ENCODE assay signal across 9 cellular contexts in genomic region chr22:37636949-37637273, GRCh38. TPM values are rescaled to one million over a fixed set of nuclear protein-coding genes. Genes with fewer than 3 reads are reported as not detected.
DNase-seq lines count a peak whose midpoint lies in the region; ATAC-seq, FAIRE-seq and TF ChIP-seq lines count a peak whose summit lies in the region.
"Had no signal": no experiment of that assay in that cellular context is flagged by ENCODE, and none has a peak within 500 bp of the region (broad histone marks: within the 10 kb centered on the region; RNA-seq: fewer than 3 reads in every experiment).

No MANE protein-coding gene starts in this region.

- H3K27ac Mint-ChIP-seq in CD8-positive, alpha-beta T cell = peak overlapping the region; percentile 89

- no peak for DNase-seq in CD8-positive, alpha-beta T cell
- no peak for DNase-seq in GM12878 (ENCODE audit: low read depth, low spot score)
- DNase-seq in DMS114 treated with DMSO at 0.1 percent for 48 hours (lab: John Stamatoyannopoulos, UW; ENCODE audit: unreplicated experiment) = no peak
- DNase-seq in medulla oblongata (ENCODE audit: extremely low spot score) = no peak
- DNase-seq in islet precursor cell = no peak
- DNase-seq: NCI-H1092; stimulated activated CD4-positive, alpha-beta T cell treated with anti-CD3 and anti-CD28 coated beads, Interleukin-4, amount 100 ng/mL, for 4 hours had no signal

- intact Hi-C loops in CD8-positive, alpha-beta T cell (cut with DNase I, micrococcal nuclease) = no loop called here
- intact Hi-C loops in GM12878 (cut with micrococcal nuclease; ENCODE audit: unreplicated experiment) = no loop called here

- FAIRE-seq in GM12878 (lab: Jason Lieb, UNC) = no peak

- no peak for TF ChIP-seq CTCF in CD8-positive, alpha-beta T cell (IDR thresholded peaks at IDR 0.05)
- TF ChIP-seq CTCF in KMS-11 (conservative IDR thresholded peaks at IDR 0.05; ENCODE audit: low read depth, low read length) = no peak
- TF ChIP-seq CTCF in GM12878 (IDR thresholded peaks at IDR 0.05 in 2 of 3, conservative IDR thresholded peaks at IDR 0.05 in 1 of 3; ENCODE audit: control insufficient read depth in 2 of 3, extremely low read depth in 1 of 3, insufficient read depth in 1 of 3, low read depth in 3 of 3, low read length in 3 of 3) = no peak
- no peak for TF ChIP-seq CTCF in neutrophil (IDR thresholded peaks at IDR 0.05)

- CTCF ChIA-PET in CD8-positive, alpha-beta T cell (lab: Charles Lee) = interaction anchor here (1.3 to 64.7 kb wide), 3 partner anchors 11 to 44 kb away, joined by 3 to 2176 read pairs (median 2176); partner anchors contain the start of genes GGA1, LGALS1, NOL12 and PDXP
- CTCF ChIA-PET in GM12878 (lab: Yijun Ruan, JAX) = interaction anchor here (1.0 to 15.9 kb wide), 6 partner anchors 14 to 47 kb away, joined by 3 to 396 read pairs (median 142); partner anchors contain the start of genes GGA1, LGALS1, NOL12 and PDXP

- H3K79me2 ChIP-seq in KMS-11 (ENCODE audit: insufficient read depth, low read depth) (no peaks in the 10 kb centered on the region; the same call in 1 of the 2 replicates), GM12878 (ENCODE audit: control insufficient read depth, insufficient read depth, low read length) (peaks cover 20% of the 10 kb centered on the region)

- H3K4me2 ChIP-seq in KMS-11 (peak overlapping the region; percentile 57), GM12878 (ENCODE audit: control insufficient read depth, insufficient read depth) (peak overlapping the region; percentile 23)

- RAD21 ChIA-PET in GM12878 (lab: Charles Lee; ENCODE audit: unreplicated experiment) = interaction anchor here (0.8 to 10.1 kb wide), 6 partner anchors 10 to 95 kb away, joined by 3 to 173 read pairs (median 4); partner anchors contain the start of genes GGA1, NOL12 and PDXP

- H3K27me3 Mint-ChIP-seq in CD8-positive, alpha-beta T cell (ENCODE audit: low read depth) = no peaks in the 10 kb centered on the region

- peaks cover 76% of the 10 kb centered on the region for H3K4me1 Mint-ChIP-seq in CD8-positive, alpha-beta T cell (ENCODE audit: low read depth)

- no peak for TF ChIP-seq EP300 in GM12878 (IDR thresholded peaks at IDR 0.05; ENCODE audit: borderline replicate concordance in 1 of 2, control insufficient read depth in 1 of 2, low read depth in 2 of 2, low read length in 2 of 2)

- POLR2A ChIA-PET in CD8-positive, alpha-beta T cell (lab: Charles Lee) = interaction anchor here (0.8 to 9.0 kb wide), 9 partner anchors 7 to 861 kb away, joined by 3 to 123 read pairs (median 3); partner anchors contain the start of genes GGA1, IFT27, LGALS1 and NOL12
- POLR2A ChIA-PET in GM12878 (lab: Charles Lee) = interaction anchor here (0.5 to 8.2 kb wide), 6 partner anchors 10 to 365 kb away, joined by 3 to 67 read pairs (median 15); partner anchors contain the start of genes GGA1, LGALS1 and PDXP

- no peak for TF ChIP-seq POLR2A in GM12878 (IDR thresholded peaks at IDR 0.05; ENCODE audit: low read depth, low read length)

- H3K27me3 ChIP-seq in CD8-positive, alpha-beta T cell (ENCODE audit: insufficient read depth, low read length) = no peaks in the 10 kb centered on the region
- no peaks in the 10 kb centered on the region for H3K27me3 ChIP-seq in KMS-11 (ENCODE audit: insufficient read depth, low read depth)
- H3K27me3 ChIP-seq in GM12878 (replicated peaks in 1 of 2; ENCODE audit: control insufficient read depth in 2 of 2, insufficient read depth in 2 of 2, low read length in 1 of 2) = no peaks in the 10 kb centered on the region
- H3K27me3 ChIP-seq in neutrophil = no peaks in the 10 kb centered on the region

- H3K4me1 ChIP-seq in CD8-positive, alpha-beta T cell (ENCODE audit: insufficient read depth, low read length) = peaks cover 82% of the 10 kb centered on the region
- peaks cover 81% of the 10 kb centered on the region for H3K4me1 ChIP-seq in KMS-11 (ENCODE audit: low read depth, poor library complexity, severe bottlenecking)
- peaks cover 82% of the 10 kb centered on the region for H3K4me1 ChIP-seq in GM12878 (ENCODE audit: control insufficient read depth, insufficient read depth, low read length)
- H3K4me1 ChIP-seq in neutrophil (ENCODE audit: control insufficient read depth in 1 of 2, insufficient read depth in 1 of 2, low read depth in 1 of 2, low read length in 1 of 2) = peaks cover 66 to 94% of the 10 kb centered on the region in 2 experiments

- H2AFZ ChIP-seq in KMS-11 (ENCODE audit: low read depth) (no peak overlapping the region), GM12878 (ENCODE audit: control insufficient read depth, low read depth, low read length) (no peak overlapping the region)

- H3K4me3 ChIP-seq in CD8-positive, alpha-beta T cell (ENCODE audit: low read depth, low read length) = no peak overlapping the region
- H3K4me3 ChIP-seq in KMS-11 (IDR thresholded peaks at IDR 0.05; ENCODE audit: insufficient read depth, low read depth, low read length) (no peak overlapping the region), GM12878 (no peak overlapping the region), neutrophil (ENCODE audit: low read depth in 1 of 2, low read length in 1 of 2) (no peak overlapping the region)

- H3K9ac ChIP-seq in KMS-11 = no peak overlapping the region; the same call in 1 of the 2 replicates
- 0 out of 2 replicates have a peak overlapping the region, but pooled peaks have one; percentile 3 for H3K9ac ChIP-seq in GM12878 (ENCODE audit: control insufficient read depth, insufficient read depth, low read length)

- no peak overlapping the region for H3K27ac ChIP-seq in CD8-positive, alpha-beta T cell (ENCODE audit: low read depth, low read length)
- H3K27ac ChIP-seq in KMS-11 = peak overlapping the region; percentile 83
- no peak overlapping the region for H3K27ac ChIP-seq in GM12878 (ENCODE audit: control insufficient read depth, insufficient read depth)
- peak overlapping the region; percentile 95 for H3K27ac ChIP-seq in neutrophil

- no peaks in the 10 kb centered on the region for H3K9me3 ChIP-seq in CD8-positive, alpha-beta T cell (ENCODE audit: low read length)
- no peaks in the 10 kb centered on the region for H3K9me3 ChIP-seq in GM12878 (replicated peaks; ENCODE audit: control insufficient read depth, insufficient read depth, low read length)
- no peaks in the 10 kb centered on the region for H3K9me3 ChIP-seq in neutrophil

- peaks cover 8% of the 10 kb centered on the region for H3K36me3 ChIP-seq in CD8-positive, alpha-beta T cell (ENCODE audit: insufficient read depth, low read length)
- H3K36me3 ChIP-seq in KMS-11 (ENCODE audit: insufficient read depth) (no peaks in the 10 kb centered on the region), GM12878 (ENCODE audit: control insufficient read depth in 2 of 2, insufficient read depth in 2 of 2, low read length in 1 of 2) (peaks cover 4 to 5% of the 10 kb centered on the region in 2 experiments; a peak in 3 of 4 replicates), neutrophil (peaks cover 16% of the 10 kb centered on the region)

- no peaks in the 10 kb centered on the region for H4K20me1 ChIP-seq in KMS-11 (ENCODE audit: insufficient read depth)
- no peaks in the 10 kb centered on the region for H4K20me1 ChIP-seq in GM12878 (ENCODE audit: control insufficient read depth, insufficient read depth)

- peak overlapping the region; percentile 59 for H3K4me3 Mint-ChIP-seq in CD8-positive, alpha-beta T cell

- SMC1A ChIA-PET in GM12878 (lab: Charles Lee; ENCODE audit: uncharacterized antibody, unreplicated experiment) = interaction anchor here (0.5 to 8.6 kb wide), 8 partner anchors 10 to 1264 kb away, joined by 3 to 108 read pairs (median 4); partner anchors contain the start of genes GGA1 and PDXP

- BruUV-seq in GM12878 (replicated peaks; lab: Mats Ljungman, UMichigan) = no TSS peak

- H3K9me3 Mint-ChIP-seq in CD8-positive, alpha-beta T cell = no peaks in the 10 kb centered on the region

- no peak for ATAC-seq in CD8-positive, alpha-beta T cell
- ATAC-seq in GM12878 = no peak

- peaks cover 12% of the 10 kb centered on the region for H3K36me3 Mint-ChIP-seq in CD8-positive, alpha-beta T cell

- 32% methylated on average over 3 of the region's 3 CpGs for WGBS in GM12878 (ENCODE audit: insufficient coverage, insufficient replicate concordance, low lambda C conversion rate, missing lambda C conversion rate)

- in situ Hi-C loops in GM12878 (cut with MboI) = no loop called here

- TF ChIP-seq RAD21 in GM12878 (IDR thresholded peaks at IDR 0.05; ENCODE audit: insufficient read depth, low read depth, low read length) = no peak

RNA-seq across cellular contexts. Expression of gene SH3BP1, which starts 2.6 kb away (rescaled TPM):
- 10 to 100 TPM; 51.5 to 52.9 TPM for total RNA-seq in CD8-positive, alpha-beta T cell
- 73.5 and 76.3 TPM in 2 replicates for total RNA-seq in GM12878 (2013; cell fraction: nucleolus; rRNA removed)
- total RNA-seq in GM12878 (2014; rRNA removed) (34.0 and 37.5 TPM in 2 replicates), GM12878 (2014; rRNA removed; fragmentation: Illumina TruSeq; extraction: Trizol) (16.8 and 17.9 TPM in 2 replicates), GM12878 (2021) (67.0 and 70.5 TPM in 2 replicates)
- polyA plus RNA-seq in GM12878 (2011; ENCODE audit: low read depth) = 126 TPM
- polyA plus RNA-seq in GM12878 (2011; rRNA removed) (14.5 and 27.0 TPM in 2 replicates), GM12878 (2014; fragmentation: Illumina TruSeq; extraction: Trizol) (22.9 and 58.6 TPM in 2 replicates), GM12878 (2014; fragmentation: Nextera tagmentation; extraction: Ambion mirVana) (1 to 10 TPM in 1 of 2 experiments, under 1 TPM in 1; 0.29 to 1.1 TPM), GM12878 (2014; rRNA removed) (31.7 and 43.3 TPM in 2 replicates), GM12878 (2016; fragmentation: Nextera tagmentation; extraction: Ambion mirVana) (1 to 10 TPM; 4.8 to 9.9 TPM)
- polyA plus RNA-seq in GM12878 (2011; cell fraction: cytosol; rRNA removed) = 37.4 and 46.9 TPM in 2 replicates
- polyA plus RNA-seq in GM12878 (2011; cell fraction: nucleus; rRNA removed) = 135 and 140 TPM in 2 replicates
- polyA plus RNA-seq in GM12878 (2012) = 56.7 and 111 TPM in 2 replicates
- 39.4 and 47.3 TPM in 2 replicates for polyA minus RNA-seq in GM12878 (2011; rRNA and poly(A)+ RNA removed)
- 11.4 and 39.4 TPM in 2 replicates for polyA minus RNA-seq in GM12878 (2011; cell fraction: cytosol; rRNA and poly(A)+ RNA removed)
- polyA minus RNA-seq in GM12878 (2011; cell fraction: nucleus; rRNA and poly(A)+ RNA removed) = 33.5 and 50.5 TPM in 2 replicates

RNA-seq across cellular contexts. Expression of gene PDXP, which starts 21.6 kb away (rescaled TPM):
- total RNA-seq in CD8-positive, alpha-beta T cell = 1 to 10 TPM; 2.4 to 3.2 TPM
- total RNA-seq in GM12878 (2013; cell fraction: nucleolus; rRNA removed) = 7.4 and 8.6 TPM in 2 replicates
- total RNA-seq in GM12878 (2014; rRNA removed) (36.8 and 41.1 TPM in 2 replicates), GM12878 (2014; rRNA removed; fragmentation: Illumina TruSeq; extraction: Trizol) (27.2 and 29.7 TPM in 2 replicates), GM12878 (2021) (38.6 and 44.7 TPM in 2 replicates)
- 14.9 TPM for polyA plus RNA-seq in GM12878 (2011; ENCODE audit: low read depth)
- polyA plus RNA-seq in GM12878 (2011; rRNA removed) (25.4 and 39.4 TPM in 2 replicates), GM12878 (2014; fragmentation: Illumina TruSeq; extraction: Trizol) (30.1 and 40.0 TPM in 2 replicates), GM12878 (2014; fragmentation: Nextera tagmentation; extraction: Ambion mirVana) (10 to 100 TPM in 1 of 2 experiments, 1 to 10 TPM in 1; 9.8 to 15.2 TPM), GM12878 (2014; rRNA removed) (56.7 and 57.9 TPM in 2 replicates), GM12878 (2016; fragmentation: Nextera tagmentation; extraction: Ambion mirVana) (1 to 10 TPM; 4.4 to 4.8 TPM)
- 66.8 and 73.1 TPM in 2 replicates for polyA plus RNA-seq in GM12878 (2011; cell fraction: cytosol; rRNA removed)
- 26.0 and 35.5 TPM in 2 replicates for polyA plus RNA-seq in GM12878 (2011; cell fraction: nucleus; rRNA removed)
- polyA plus RNA-seq in GM12878 (2012) = 17.7 and 26.5 TPM in 2 replicates
- 22.2 and 37.3 TPM in 2 replicates for polyA minus RNA-seq in GM12878 (2011; rRNA and poly(A)+ RNA removed)
- polyA minus RNA-seq in GM12878 (2011; cell fraction: cytosol; rRNA and poly(A)+ RNA removed) = 11.4 and 17.4 TPM in 2 replicates
- 7.3 and 9.7 TPM in 2 replicates for polyA minus RNA-seq in GM12878 (2011; cell fraction: nucleus; rRNA and poly(A)+ RNA removed)

RNA-seq across cellular contexts. Expression of gene GGA1, which starts 28.3 kb away (rescaled TPM):
- 10 to 100 TPM; 66.0 to 69.1 TPM for total RNA-seq in CD8-positive, alpha-beta T cell
- 185 and 204 TPM in 2 replicates for total RNA-seq in GM12878 (2013; cell fraction: nucleolus; rRNA removed)
- total RNA-seq in GM12878 (2014; rRNA removed) = 43.1 and 53.4 TPM in 2 replicates
- 29.1 and 30.4 TPM in 2 replicates for total RNA-seq in GM12878 (2014; rRNA removed; fragmentation: Illumina TruSeq; extraction: Trizol)
- total RNA-seq in GM12878 (2021) = 55.0 and 63.4 TPM in 2 replicates
- 20.6 TPM for polyA plus RNA-seq in GM12878 (2011; ENCODE audit: low read depth)
- polyA plus RNA-seq in GM12878 (2011; rRNA removed) = 38.7 and 43.7 TPM in 2 replicates
- 29.0 and 49.3 TPM in 2 replicates for polyA plus RNA-seq in GM12878 (2011; cell fraction: cytosol; rRNA removed)
- 214 and 255 TPM in 2 replicates for polyA plus RNA-seq in GM12878 (2011; cell fraction: nucleus; rRNA removed)
- 46.2 and 48.1 TPM in 2 replicates for polyA plus RNA-seq in GM12878 (2012)
- polyA plus RNA-seq in GM12878 (2014; fragmentation: Illumina TruSeq; extraction: Trizol) = 23.4 and 31.6 TPM in 2 replicates
- 1 to 10 TPM; 1.4 to 4.8 TPM for polyA plus RNA-seq in GM12878 (2014; fragmentation: Nextera tagmentation; extraction: Ambion mirVana)
- 77.8 and 79.4 TPM in 2 replicates for polyA plus RNA-seq in GM12878 (2014; rRNA removed)
- polyA plus RNA-seq in GM12878 (2016; fragmentation: Nextera tagmentation; extraction: Ambion mirVana) = 10 to 100 TPM; 45.0 to 48.0 TPM
- 30.1 and 54.2 TPM in 2 replicates for polyA minus RNA-seq in GM12878 (2011; rRNA and poly(A)+ RNA removed)
- 15.8 and 17.6 TPM in 2 replicates for polyA minus RNA-seq in GM12878 (2011; cell fraction: cytosol; rRNA and poly(A)+ RNA removed)
- 45.1 and 75.9 TPM in 2 replicates for polyA minus RNA-seq in GM12878 (2011; cell fraction: nucleus; rRNA and poly(A)+ RNA removed)

RNA-seq across cellular contexts. Expression of gene LGALS1, which starts 38.5 kb away (rescaled TPM):
- total RNA-seq in CD8-positive, alpha-beta T cell = 10 to 100 TPM; 20.8 to 29.4 TPM
- 71.4 and 74.1 TPM in 2 replicates for total RNA-seq in GM12878 (2013; cell fraction: nucleolus; rRNA removed)
- total RNA-seq in GM12878 (2014; rRNA removed) = 1,028 and 1,163 TPM in 2 replicates
- total RNA-seq in GM12878 (2014; rRNA removed; fragmentation: Illumina TruSeq; extraction: Trizol) = 508 and 518 TPM in 2 replicates
- total RNA-seq in GM12878 (2021) = 636 and 637 TPM in 2 replicates
- 1,837 TPM for polyA plus RNA-seq in GM12878 (2011; ENCODE audit: low read depth)
- 690 and 1,889 TPM in 2 replicates for polyA plus RNA-seq in GM12878 (2011; rRNA removed)
- polyA plus RNA-seq in GM12878 (2011; cell fraction: cytosol; rRNA removed) = 2,989 and 3,872 TPM in 2 replicates
- 1,936 and 2,514 TPM in 2 replicates for polyA plus RNA-seq in GM12878 (2011; cell fraction: nucleus; rRNA removed)
- 1,111 and 1,241 TPM in 2 replicates for polyA plus RNA-seq in GM12878 (2012)
- polyA plus RNA-seq in GM12878 (2014; fragmentation: Illumina TruSeq; extraction: Trizol) = 56.5 and 312 TPM in 2 replicates
- 100 to 1,000 TPM; 571 TPM for polyA plus RNA-seq in GM12878 (2014; fragmentation: Nextera tagmentation; extraction: Ambion mirVana)
- polyA plus RNA-seq in GM12878 (2014; rRNA removed) = 1,386 and 1,631 TPM in 2 replicates
- 100 to 1,000 TPM; 777 to 791 TPM for polyA plus RNA-seq in GM12878 (2016; fragmentation: Nextera tagmentation; extraction: Ambion mirVana)
- polyA minus RNA-seq in GM12878 (2011; rRNA and poly(A)+ RNA removed) = 796 and 1,494 TPM in 2 replicates
- polyA minus RNA-seq in GM12878 (2011; cell fraction: cytosol; rRNA and poly(A)+ RNA removed) = 213 and 229 TPM in 2 replicates
- 191 and 194 TPM in 2 replicates for polyA minus RNA-seq in GM12878 (2011; cell fraction: nucleus; rRNA and poly(A)+ RNA removed)

RNA-seq across cellular contexts. Expression of gene NOL12, which starts 49.2 kb away (rescaled TPM):
- 10 to 100 TPM; 25.1 to 29.1 TPM for total RNA-seq in CD8-positive, alpha-beta T cell
- 24.0 and 33.8 TPM in 2 replicates for total RNA-seq in GM12878 (2013; cell fraction: nucleolus; rRNA removed)
- total RNA-seq in GM12878 (2014; rRNA removed) (42.1 and 43.2 TPM in 2 replicates), GM12878 (2014; rRNA removed; fragmentation: Illumina TruSeq; extraction: Trizol) (34.2 and 40.5 TPM in 2 replicates), GM12878 (2021) (36.5 and 37.0 TPM in 2 replicates)
- 10.0 TPM for polyA plus RNA-seq in GM12878 (2011; ENCODE audit: low read depth)
- polyA plus RNA-seq in GM12878 (2011; rRNA removed) (23.1 and 25.8 TPM in 2 replicates), GM12878 (2014; fragmentation: Illumina TruSeq; extraction: Trizol) (15.5 and 43.2 TPM in 2 replicates), GM12878 (2014; fragmentation: Nextera tagmentation; extraction: Ambion mirVana) (10 to 100 TPM in 1 of 2 experiments, 1 to 10 TPM in 1; 3.3 to 12.9 TPM), GM12878 (2014; rRNA removed) (41.7 and 49.8 TPM in 2 replicates), GM12878 (2016; fragmentation: Nextera tagmentation; extraction: Ambion mirVana) (10 to 100 TPM; 64.6 to 69.4 TPM)
- polyA plus RNA-seq in GM12878 (2011; cell fraction: cytosol; rRNA removed) = 22.1 and 36.9 TPM in 2 replicates
- polyA plus RNA-seq in GM12878 (2011; cell fraction: nucleus; rRNA removed) = 38.6 and 48.7 TPM in 2 replicates
- 14.2 and 20.3 TPM in 2 replicates for polyA plus RNA-seq in GM12878 (2012)
- polyA minus RNA-seq in GM12878 (2011; rRNA and poly(A)+ RNA removed) = 5.6 and 12.4 TPM in 2 replicates
- 9.0 and 9.5 TPM in 2 replicates for polyA minus RNA-seq in GM12878 (2011; cell fraction: cytosol; rRNA and poly(A)+ RNA removed)
- 5.2 and 12.5 TPM in 2 replicates for polyA minus RNA-seq in GM12878 (2011; cell fraction: nucleus; rRNA and poly(A)+ RNA removed)

Comparison
In these comparisons a context has a peak if more than half of its experiments do, and no peak if none do; other contexts are left out.
1. H3K27ac ChIP-seq: peak in KMS-11 (single experiment) and neutrophil (single experiment); none in CD8-positive, alpha-beta T cell (single experiment) and GM12878 (single experiment).